10 cellular contexts compared by ENCODE assay signal in the genomic region with DNA sequence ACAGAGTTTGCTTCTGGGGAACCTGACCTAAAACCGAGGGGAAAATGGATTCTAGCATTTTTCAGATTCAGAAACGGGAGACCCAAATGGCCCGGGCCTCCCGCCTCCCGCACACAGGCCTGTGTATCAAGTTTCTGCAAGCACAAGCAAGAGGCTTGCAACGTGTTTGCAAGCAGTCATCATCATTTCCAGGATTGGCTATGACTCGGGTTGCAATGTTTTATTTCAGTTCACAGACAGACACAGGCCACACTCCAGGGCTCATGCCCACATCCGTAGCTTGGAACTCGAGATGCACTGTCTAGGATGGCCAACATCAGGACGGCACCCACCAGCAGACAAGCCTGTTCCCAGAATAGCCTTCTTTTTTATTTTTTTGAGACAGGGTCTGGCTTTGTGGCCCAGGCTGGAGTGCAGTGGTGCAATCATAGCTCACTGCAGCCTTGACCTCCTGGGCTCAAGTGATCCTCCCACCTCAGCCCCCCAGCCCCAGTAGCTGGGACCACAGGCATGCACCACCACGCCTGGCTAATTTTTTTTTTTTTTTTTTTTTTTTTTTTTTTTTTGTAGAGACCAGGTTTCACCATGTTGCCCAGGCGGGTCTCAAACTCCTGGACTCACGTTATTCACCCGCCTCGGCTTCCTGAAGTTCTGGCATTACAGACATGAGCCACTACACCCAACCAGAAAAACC.
DNase-seq lines count a peak whose midpoint lies in the region; TF ChIP-seq lines count a peak whose summit lies in the region.
"Had no signal": no experiment of that assay in that cellular context is flagged by ENCODE, and none has a peak within 500 bp of the region (broad histone marks: within the 10 kb centered on the region; RNA-seq: fewer than 3 reads in every experiment).

No MANE protein-coding gene starts in this region.

- H3K36me3 ChIP-seq in SJCRH30, result no peaks in the 10 kb centered on the region
- no peaks in the 10 kb centered on the region for H3K36me3 ChIP-seq in PC-9 (ENCODE audit: low read depth)
- no peaks in the 10 kb centered on the region for H3K36me3 ChIP-seq in CD8-positive, alpha-beta memory T cell (ENCODE audit: insufficient read depth, low read length)

- H3K4me1 Mint-ChIP-seq in osteocyte (ENCODE audit: unreplicated experiment), result peaks cover 25% of the 10 kb centered on the region
- H3K4me1 Mint-ChIP-seq in CD8-positive, alpha-beta memory T cell, result peaks cover 0 to 11% (median 7%) of the 10 kb centered on the region in 3 donors
- peaks cover 9% of the 10 kb centered on the region for H3K4me1 Mint-ChIP-seq in activated CD4-positive, alpha-beta memory T cell treated with anti-CD3 and anti-CD28 coated beads for 36 hours (ENCODE audit: low read depth)

- H3K79me2 ChIP-seq in PC-9 (ENCODE audit: low read depth), result no peaks in the 10 kb centered on the region

- H3K27me3 Mint-ChIP-seq in osteocyte (ENCODE audit: unreplicated experiment), result no peaks in the 10 kb centered on the region
- H3K27me3 Mint-ChIP-seq in CD8-positive, alpha-beta memory T cell, result peaks cover 2 to 3% of the 10 kb centered on the region in 2 donors
- H3K27me3 Mint-ChIP-seq in activated CD4-positive, alpha-beta memory T cell treated with anti-CD3 and anti-CD28 coated beads for 36 hours, result no peaks in the 10 kb centered on the region
- H3K27me3 Mint-ChIP-seq: stimulated activated naive CD8-positive, alpha-beta T cell treated with anti-CD3 and anti-CD28 coated beads, Interleukin-15, Interleukin-2, amounts not matched to agents 100 ng/mL and 50 ng/mL, for 24 hours had no signal

- TF ChIP-seq CTCF in fibroblast of villous mesenchyme (IDR thresholded peaks at IDR 0.05; ENCODE audit: insufficient read depth, low read depth, low read length), result no peak
- TF ChIP-seq CTCF in osteocyte (IDR thresholded peaks at IDR 0.05), result no peak
- no peak for TF ChIP-seq CTCF in PC-9 (conservative IDR thresholded peaks at IDR 0.05)

- H2AFZ ChIP-seq in PC-9, result no peak overlapping the region

- H3K4me3 ChIP-seq in SJCRH30, result peak overlapping the region; percentile 41
- no peak overlapping the region for H3K4me3 ChIP-seq in fibroblast of villous mesenchyme (ENCODE audit: low read depth, low read length)
- H3K4me3 ChIP-seq in PC-9, result no peak overlapping the region
- no peak overlapping the region for H3K4me3 ChIP-seq in CD8-positive, alpha-beta memory T cell (ENCODE audit: low read length)

- no peak overlapping the region for H3K4me2 ChIP-seq in PC-9

- no peaks in the 10 kb centered on the region for H3K9me3 Mint-ChIP-seq in osteocyte (ENCODE audit: unreplicated experiment)
- no peaks in the 10 kb centered on the region for H3K9me3 Mint-ChIP-seq in CD8-positive, alpha-beta memory T cell
- no peaks in the 10 kb centered on the region for H3K9me3 Mint-ChIP-seq in activated CD4-positive, alpha-beta memory T cell treated with anti-CD3 and anti-CD28 coated beads for 36 hours
- H3K9me3 Mint-ChIP-seq: stimulated activated naive CD8-positive, alpha-beta T cell treated with anti-CD3 and anti-CD28 coated beads, Interleukin-15, Interleukin-2, amounts not matched to agents 100 ng/mL and 50 ng/mL, for 24 hours had no signal

- no TSS peak for BruUV-seq in PC-9 (replicated peaks; lab: Mats Ljungman, UMichigan)

- H3F3A ChIP-seq in PC-9 (ENCODE audit: insufficient read depth, low read depth), result no peaks in the 10 kb centered on the region

- H3K27ac Mint-ChIP-seq in osteocyte (ENCODE audit: unreplicated experiment), result peak overlapping the region; percentile 87
- peak overlapping the region in 1 of 8 donors; percentile 35 for H3K27ac Mint-ChIP-seq in CD8-positive, alpha-beta memory T cell
- no peak overlapping the region for H3K27ac Mint-ChIP-seq in activated CD4-positive, alpha-beta memory T cell treated with anti-CD3 and anti-CD28 coated beads for 36 hours
- H3K27ac Mint-ChIP-seq: stimulated activated naive CD8-positive, alpha-beta T cell treated with anti-CD3 and anti-CD28 coated beads, Interleukin-15, Interleukin-2, amounts not matched to agents 100 ng/mL and 50 ng/mL, for 24 hours had no signal

- H3K27me3 ChIP-seq in SJCRH30, result no peaks in the 10 kb centered on the region
- H3K27me3 ChIP-seq in PC-9 (ENCODE audit: insufficient read depth, low read depth), result peaks cover 18% of the 10 kb centered on the region
- H3K27me3 ChIP-seq in CD8-positive, alpha-beta memory T cell (ENCODE audit: insufficient read depth, low read length, poor library complexity, severe bottlenecking), result no peaks in the 10 kb centered on the region

- POLR2A ChIA-PET in PC-9 (lab: Charles Lee; ENCODE audit: unreplicated experiment), result no interaction called here
- POLR2A ChIA-PET in CD8-positive, alpha-beta memory T cell (lab: Charles Lee), result no interaction called here
- POLR2A ChIA-PET in activated CD4-positive, alpha-beta memory T cell treated with anti-CD3 and anti-CD28 coated beads for 36 hours (lab: Charles Lee), result no interaction called here

- CTCF ChIA-PET in PC-9 (lab: Charles Lee), result no interaction called here
- CTCF ChIA-PET in CD8-positive, alpha-beta memory T cell (lab: Charles Lee), result no interaction called here
- CTCF ChIA-PET in activated CD4-positive, alpha-beta memory T cell treated with anti-CD3 and anti-CD28 coated beads for 36 hours (lab: Charles Lee), result no interaction called here

- H3K4me1 ChIP-seq in SJCRH30 (no peaks in the 10 kb centered on the region; the same call in 1 of the 2 replicates), PC-9 (replicated peaks; ENCODE audit: insufficient read depth) (no peaks in the 10 kb centered on the region)
- peaks cover 14% of the 10 kb centered on the region for H3K4me1 ChIP-seq in CD8-positive, alpha-beta memory T cell (ENCODE audit: insufficient read depth, low read length)

- H3K9me2 ChIP-seq in PC-9 (ENCODE audit: insufficient read depth), result no peaks in the 10 kb centered on the region

- H3K9me3 ChIP-seq in SJCRH30 (replicated peaks), result no peaks in the 10 kb centered on the region
- no peaks in the 10 kb centered on the region for H3K9me3 ChIP-seq in PC-9 (ENCODE audit: insufficient read depth, low read depth)
- no peaks in the 10 kb centered on the region for H3K9me3 ChIP-seq in CD8-positive, alpha-beta memory T cell (ENCODE audit: low read length)

- H4K20me1 ChIP-seq in PC-9 (ENCODE audit: insufficient read depth), result no peaks in the 10 kb centered on the region

- H3K27ac ChIP-seq in SJCRH30, result no peak overlapping the region
- H3K27ac ChIP-seq in PC-9, result no peak overlapping the region
- H3K27ac ChIP-seq in CD8-positive, alpha-beta memory T cell (ENCODE audit: low read depth, low read length), result no peak overlapping the region

- H3K36me3 Mint-ChIP-seq in osteocyte (ENCODE audit: unreplicated experiment), result no peaks in the 10 kb centered on the region
- H3K36me3 Mint-ChIP-seq in CD8-positive, alpha-beta memory T cell, result no peaks in the 10 kb centered on the region
- H3K36me3 Mint-ChIP-seq in activated CD4-positive, alpha-beta memory T cell treated with anti-CD3 and anti-CD28 coated beads for 36 hours, result no peaks in the 10 kb centered on the region

- H3K4me3 Mint-ChIP-seq in osteocyte (ENCODE audit: unreplicated experiment), result peak overlapping the region; percentile 56
- no peak overlapping the region for H3K4me3 Mint-ChIP-seq in CD8-positive, alpha-beta memory T cell
- H3K4me3 Mint-ChIP-seq in activated CD4-positive, alpha-beta memory T cell treated with anti-CD3 and anti-CD28 coated beads for 36 hours, result no peak overlapping the region

- intact Hi-C loops in PC-9 (cut with micrococcal nuclease; ENCODE audit: unreplicated experiment), result loop anchor here (2.0 kb wide), 1 partner anchor 71 kb away; no protein-coding TSS in a partner anchor
- intact Hi-C loops in activated CD4-positive, alpha-beta memory T cell treated with anti-CD3 and anti-CD28 coated beads for 36 hours (cut with micrococcal nuclease), result no loop called here

- DNase-seq in AG20443 (ENCODE audit: low spot score) (peak; percentile 77), SJCRH30 (peak; percentile 24 to 42), fibroblast of villous mesenchyme (ENCODE audit: low read depth) (peak; percentile 85), osteocyte (ENCODE audit: extremely low spot score, unreplicated experiment) (no peak), PC-9 (no peak), NCI-H226 (no peak)
- no peak for DNase-seq in CD8-positive, alpha-beta memory T cell
- DNase-seq in activated CD4-positive, alpha-beta memory T cell treated with anti-CD3 and anti-CD28 coated beads for 36 hours, result no peak
- DNase-seq: activated CD8-positive, alpha-beta memory T cell treated with anti-CD3 and anti-CD28 coated beads, Interleukin-2, amount 50 U/mL, for 48 hours had no signal

Comparison
In these comparisons a context has a peak if more than half of its experiments do, and no peak if none do; other contexts are left out.
1. DNase-seq: peak in AG20443 (single experiment), SJCRH30 (2 of 2) and fibroblast of villous mesenchyme (single experiment); none in osteocyte (single experiment), PC-9 (0 of 2), CD8-positive, alpha-beta memory T cell (0 of 5), activated CD4-positive, alpha-beta memory T cell treated with anti-CD3 and anti-CD28 coated beads for 36 hours (single experiment) and NCI-H226 (single experiment).